21 cellular contexts compared by ENCODE assay signal in genomic region chr22:32620992-32621391, GRCh38.
DNase-seq lines count a peak whose midpoint lies in the region; ATAC-seq, FAIRE-seq and TF ChIP-seq lines count a peak whose summit lies in the region.
"Had no signal": no experiment of that assay in that cellular context is flagged by ENCODE, and none has a peak within 500 bp of the region (broad histone marks: within the 10 kb centered on the region; RNA-seq: fewer than 3 reads in every experiment).

No MANE protein-coding gene starts in this region.

- no peak overlapping the region for H2BK20ac ChIP-seq in H9 (ENCODE audit: low read depth, low read length, poor library complexity, severe bottlenecking)

- peaks cover 9% of the 10 kb centered on the region for H3K27me3 Mint-ChIP-seq in H9 (ENCODE audit: low read depth)
- no peaks in the 10 kb centered on the region for H3K27me3 Mint-ChIP-seq in activated CD4-positive, alpha-beta T cell treated with anti-CD3 and anti-CD28 coated beads, Interleukin-2, amount 10 ng/mL, durations not matched to agents 24 days and 14 days
- no peaks in the 10 kb centered on the region for H3K27me3 Mint-ChIP-seq in activated T-helper 17 cell treated with anti-CD3 and anti-CD28 coated beads, Interleukin-2, amount 50 U/mL, for 72 hours
- H3K27me3 Mint-ChIP-seq: activated CD4-positive, alpha-beta T cell treated with anti-CD3 and anti-CD28 coated beads, Interleukin-2, amount 10 ng/mL, durations not matched to agents 7 days and 5 days; stimulated activated naive CD8-positive, alpha-beta T cell treated with anti-CD3 and anti-CD28 coated beads, Interleukin-15, Interleukin-2, amounts not matched to agents 100 ng/mL and 50 ng/mL, for 24 hours had no signal

- no peaks in the 10 kb centered on the region for H3K23me2 ChIP-seq in H9 (ENCODE audit: insufficient read length, low read depth, low read length, poor library complexity, severe bottlenecking)

- no peaks in the 10 kb centered on the region for H3K79me1 ChIP-seq in H9 (ENCODE audit: insufficient read depth, low read depth, low read length, poor library complexity, severe bottlenecking)

- H4K20me1 ChIP-seq in H9 (ENCODE audit: control insufficient read depth, insufficient read depth, insufficient read length): no peaks in the 10 kb centered on the region
- H4K20me1 ChIP-seq: BLaER1 had no signal

- H3K9ac ChIP-seq in H9 (ENCODE audit: extremely low read depth, insufficient read length, low read length): no peak overlapping the region
- H3K9ac ChIP-seq: BLaER1 had no signal

- no peak overlapping the region for H2AFZ ChIP-seq in H9 (ENCODE audit: low read length)

- H4K8ac ChIP-seq in H9 (replicated peaks; ENCODE audit: insufficient read length, low read depth, low read length): no peak overlapping the region

- WGBS in H9 (ENCODE audit: extremely low coverage, insufficient read length, low lambda C conversion rate): no CpG with 5 or more reads among the region's 4 CpGs
- 89 to 100% methylated on average over 1 of the region's 4 CpGs for WGBS in mesodermal cell (ENCODE audit: insufficient coverage in 2 of 2), 2 experiments
- WGBS in suprapubic skin: 90% methylated on average over 4 of the region's 4 CpGs

- no peak overlapping the region for H3K27ac ChIP-seq in H9 (ENCODE audit: insufficient read length, low read depth, low read length)
- H3K27ac ChIP-seq in ascending aorta: peak overlapping the region; percentile 69 to 75
- peak overlapping the region; percentile 99 for H3K27ac ChIP-seq in mesodermal cell (ENCODE audit: low read depth, low read length, severe bottlenecking)
- H3K27ac ChIP-seq in suprapubic skin: peak overlapping the region; percentile 93
- H3K27ac ChIP-seq: BLaER1 had no signal

- H3K9me3 ChIP-seq in H9 (ENCODE audit: control insufficient read depth, low read depth, low read length): no peaks in the 10 kb centered on the region
- H3K9me3 ChIP-seq in ascending aorta: peaks cover 0 to 10% of the 10 kb centered on the region in 2 donors
- no peaks in the 10 kb centered on the region for H3K9me3 ChIP-seq in mesodermal cell (ENCODE audit: control insufficient read depth, low read length)
- no peaks in the 10 kb centered on the region for H3K9me3 ChIP-seq in suprapubic skin
- H3K9me3 ChIP-seq: BLaER1 had no signal

- TF ChIP-seq CTCF in H9 (conservative IDR thresholded peaks at IDR 0.05) (peak; percentile 34; the same call in 1 of the 3 replicates), ascending aorta (IDR thresholded peaks at IDR 0.05) (no peak), suprapubic skin (IDR thresholded peaks at IDR 0.05) (no peak), D721Med (IDR thresholded peaks at IDR 0.05; ENCODE audit: insufficient read depth, missing control alignments) (no peak)

- no peak overlapping the region for H3K4ac ChIP-seq in H9 (ENCODE audit: low read depth, low read length)

- no peak overlapping the region for H3K56ac ChIP-seq in H9 (ENCODE audit: insufficient read length, low read depth, low read length)

- no peak overlapping the region for H3K4me3 Mint-ChIP-seq in H9
- H3K4me3 Mint-ChIP-seq in activated CD4-positive, alpha-beta T cell treated with anti-CD3 and anti-CD28 coated beads, Interleukin-2, amount 10 ng/mL, durations not matched to agents 24 days and 14 days: no peak overlapping the region
- H3K4me3 Mint-ChIP-seq in activated T-helper 17 cell treated with anti-CD3 and anti-CD28 coated beads, Interleukin-2, amount 50 U/mL, for 72 hours: no peak overlapping the region
- H3K4me3 Mint-ChIP-seq: activated CD4-positive, alpha-beta T cell treated with anti-CD3 and anti-CD28 coated beads, Interleukin-2, amount 10 ng/mL, durations not matched to agents 7 days and 5 days; activated T-cell treated with anti-CD3 and anti-CD28 coated beads, Interleukin-2, amount 50 U/mL, for 24 hours; neural crest cell; stimulated activated naive CD8-positive, alpha-beta T cell treated with anti-CD3 and anti-CD28 coated beads, Interleukin-15, Interleukin-2, amounts not matched to agents 100 ng/mL and 50 ng/mL, for 24 hours; T-helper 17 cell had no signal

- H2BK5ac ChIP-seq in H9 (ENCODE audit: insufficient read length, low read length): no peak overlapping the region

- no peak for FAIRE-seq in D721Med (lab: Jason Lieb, UNC)
- FAIRE-seq: GM12891, HTR-8/SVneo had no signal

- H3K36me3 ChIP-seq in ascending aorta: no peaks in the 10 kb centered on the region
- H3K36me3 ChIP-seq in mesodermal cell (ENCODE audit: control insufficient read depth, insufficient read depth, low read length): no peaks in the 10 kb centered on the region
- H3K36me3 ChIP-seq in suprapubic skin: no peaks in the 10 kb centered on the region
- H3K36me3 ChIP-seq: BLaER1 had no signal

- H2BK15ac ChIP-seq in H9 (ENCODE audit: low read depth, low read length): no peak overlapping the region

- H3K27me3 ChIP-seq in H9 (ENCODE audit: insufficient read depth, low read length): no peaks in the 10 kb centered on the region
- no peaks in the 10 kb centered on the region for H3K27me3 ChIP-seq in ascending aorta
- no peaks in the 10 kb centered on the region for H3K27me3 ChIP-seq in suprapubic skin
- H3K27me3 ChIP-seq: BLaER1 had no signal

- H2AK5ac ChIP-seq in H9 (ENCODE audit: insufficient read length, low read length): no peak overlapping the region

- H2BK12ac ChIP-seq in H9 (ENCODE audit: insufficient read length, low read depth, low read length): no peak overlapping the region

- peaks cover 3 to 4% (median 4%) of the 10 kb centered on the region in 3 experiments for H3K36me3 Mint-ChIP-seq in H9 (ENCODE audit: insufficient read depth in 1 of 3, low read depth in 3 of 3)
- H3K36me3 Mint-ChIP-seq in activated CD4-positive, alpha-beta T cell treated with anti-CD3 and anti-CD28 coated beads, Interleukin-2, amount 10 ng/mL, durations not matched to agents 24 days and 14 days (ENCODE audit: low read depth): no peaks in the 10 kb centered on the region
- H3K36me3 Mint-ChIP-seq in activated T-helper 17 cell treated with anti-CD3 and anti-CD28 coated beads, Interleukin-2, amount 50 U/mL, for 72 hours (ENCODE audit: low read depth): no peaks in the 10 kb centered on the region

- H4K5ac ChIP-seq in H9 (ENCODE audit: insufficient read length, low read depth, low read length): no peak overlapping the region

- no peak overlapping the region for H3K4me3 ChIP-seq in ascending aorta
- no peak overlapping the region for H3K4me3 ChIP-seq in mesodermal cell (ENCODE audit: extremely low read depth, insufficient read depth, low read length, poor library complexity, severe bottlenecking)
- H3K4me3 ChIP-seq in suprapubic skin: no peak overlapping the region
- H3K4me3 ChIP-seq: BLaER1 had no signal

- no peak for ATAC-seq in HG03196 (IDR thresholded peaks at IDR 0.05; ENCODE audit: unreplicated experiment)
- no peak for ATAC-seq in activated T-helper 17 cell treated with anti-CD3 and anti-CD28 coated beads, Interleukin-2, amount 50 U/mL, for 72 hours (replicated peaks)
- ATAC-seq: left lobe of liver, T-helper 17 cell had no signal

- H3K4me1 Mint-ChIP-seq in H9: peaks cover 20 to 29% of the 10 kb centered on the region in 2 experiments
- H3K4me1 Mint-ChIP-seq in activated CD4-positive, alpha-beta T cell treated with anti-CD3 and anti-CD28 coated beads, Interleukin-2, amount 10 ng/mL, durations not matched to agents 24 days and 14 days: no peaks in the 10 kb centered on the region
- no peaks in the 10 kb centered on the region for H3K4me1 Mint-ChIP-seq in activated T-helper 17 cell treated with anti-CD3 and anti-CD28 coated beads, Interleukin-2, amount 50 U/mL, for 72 hours
- H3K4me1 Mint-ChIP-seq: activated CD4-positive, alpha-beta T cell treated with anti-CD3 and anti-CD28 coated beads, Interleukin-2, amount 10 ng/mL, durations not matched to agents 7 days and 5 days had no signal

- peaks cover 3 to 7% of the 10 kb centered on the region in 2 experiments; a peak in 3 of 5 replicates for H3K9me3 Mint-ChIP-seq in H9
- peaks cover 3% of the 10 kb centered on the region for H3K9me3 Mint-ChIP-seq in activated CD4-positive, alpha-beta T cell treated with anti-CD3 and anti-CD28 coated beads, Interleukin-2, amount 10 ng/mL, durations not matched to agents 24 days and 14 days
- no peaks in the 10 kb centered on the region for H3K9me3 Mint-ChIP-seq in activated T-helper 17 cell treated with anti-CD3 and anti-CD28 coated beads, Interleukin-2, amount 50 U/mL, for 72 hours
- H3K9me3 Mint-ChIP-seq: activated CD4-positive, alpha-beta T cell treated with anti-CD3 and anti-CD28 coated beads, Interleukin-2, amount 10 ng/mL, durations not matched to agents 7 days and 5 days; neural crest cell had no signal

- TF ChIP-seq EP300 in suprapubic skin (IDR thresholded peaks at IDR 0.05): no peak

- peaks cover 3% of the 10 kb centered on the region; the same call in 1 of the 2 replicates for H3K4me1 ChIP-seq in H9 (ENCODE audit: insufficient read depth, low read length)
- H3K4me1 ChIP-seq in ascending aorta: peaks cover 6 to 44% of the 10 kb centered on the region in 2 donors
- H3K4me1 ChIP-seq in mesodermal cell (ENCODE audit: control insufficient read depth, insufficient read depth, low read length, poor library complexity, severe bottlenecking): peaks cover 19% of the 10 kb centered on the region
- H3K4me1 ChIP-seq in suprapubic skin: peaks cover 67% of the 10 kb centered on the region
- H3K4me1 ChIP-seq: BLaER1 had no signal

- no peak overlapping the region for H4K91ac ChIP-seq in H9 (ENCODE audit: insufficient read length, low read depth, low read length)

- no peak overlapping the region for H3T11ph ChIP-seq in H9 (ENCODE audit: low read length)

- H3K23ac ChIP-seq in H9 (ENCODE audit: insufficient read length, low read depth, low read length): no peak overlapping the region

- no peak overlapping the region for H3K27ac Mint-ChIP-seq in H9
- H3K27ac Mint-ChIP-seq in activated CD4-positive, alpha-beta T cell treated with anti-CD3 and anti-CD28 coated beads, Interleukin-2, amount 10 ng/mL, durations not matched to agents 24 days and 14 days: no peak overlapping the region
- H3K27ac Mint-ChIP-seq in activated T-helper 17 cell treated with anti-CD3 and anti-CD28 coated beads, Interleukin-2, amount 50 U/mL, for 72 hours: no peak overlapping the region
- H3K27ac Mint-ChIP-seq: activated CD4-positive, alpha-beta T cell treated with anti-CD3 and anti-CD28 coated beads, Interleukin-2, amount 10 ng/mL, durations not matched to agents 7 days and 5 days; activated T-cell treated with anti-CD3 and anti-CD28 coated beads, Interleukin-2, amount 50 U/mL, for 24 hours; stimulated activated naive CD8-positive, alpha-beta T cell treated with anti-CD3 and anti-CD28 coated beads, Interleukin-15, Interleukin-2, amounts not matched to agents 100 ng/mL and 50 ng/mL, for 24 hours; T-helper 17 cell had no signal

- no peak overlapping the region for H3K14ac ChIP-seq in H9 (ENCODE audit: insufficient read depth, low read length)

- intact Hi-C loops in ascending aorta (cut with DNase I): loop anchor here (5.0 kb wide), 2 partner anchors 181 to 231 kb away; partner anchors contain the start of gene TIMP3
- intact Hi-C loops in activated CD4-positive, alpha-beta T cell treated with anti-CD3 and anti-CD28 coated beads, Interleukin-2, amount 10 ng/mL, durations not matched to agents 24 days and 14 days (cut with micrococcal nuclease): no loop called here

- DNase-seq in H9 (no peak), ascending aorta (ENCODE audit: low spot score in 2 of 2) (no peak), suprapubic skin (ENCODE audit: low spot score in 2 of 2) (no peak), D721Med (ENCODE audit: insufficient read length, low spot score) (no peak)
- no peak for DNase-seq in activated CD4-positive, alpha-beta T cell treated with anti-CD3 and anti-CD28 coated beads, Interleukin-2, amount 10 ng/mL, durations not matched to agents 24 days and 14 days
- DNase-seq: activated CD4-positive, alpha-beta T cell treated with anti-CD3 and anti-CD28 coated beads, Interleukin-2, amount 10 ng/mL, durations not matched to agents 7 days and 5 days; activated T-cell treated with anti-CD3 and anti-CD28 coated beads, Interleukin-2, amount 50 U/mL, for 24 hours; hippocampal formation; MM.1S; NCI-H2081 treated with DMSO at 0.1 percent for 48 hours; RPMI8226; T-helper 17 cell had no signal

- H3K79me2 ChIP-seq in H9 (ENCODE audit: insufficient read depth, low read length): no peaks in the 10 kb centered on the region

- no peak overlapping the region for H3K18ac ChIP-seq in H9 (ENCODE audit: insufficient read length, low read depth, low read length)

- TF ChIP-seq POLR2A in suprapubic skin (IDR thresholded peaks at IDR 0.05): no peak

- no peak overlapping the region for H3K4me2 ChIP-seq in H9 (ENCODE audit: insufficient read depth, insufficient read length, low read length)
- H3K4me2 ChIP-seq: BLaER1 had no signal

- H2BK120ac ChIP-seq in H9 (ENCODE audit: low read depth, low read length, poor library complexity, severe bottlenecking): no peak overlapping the region
